In the genomic region with DNA sequence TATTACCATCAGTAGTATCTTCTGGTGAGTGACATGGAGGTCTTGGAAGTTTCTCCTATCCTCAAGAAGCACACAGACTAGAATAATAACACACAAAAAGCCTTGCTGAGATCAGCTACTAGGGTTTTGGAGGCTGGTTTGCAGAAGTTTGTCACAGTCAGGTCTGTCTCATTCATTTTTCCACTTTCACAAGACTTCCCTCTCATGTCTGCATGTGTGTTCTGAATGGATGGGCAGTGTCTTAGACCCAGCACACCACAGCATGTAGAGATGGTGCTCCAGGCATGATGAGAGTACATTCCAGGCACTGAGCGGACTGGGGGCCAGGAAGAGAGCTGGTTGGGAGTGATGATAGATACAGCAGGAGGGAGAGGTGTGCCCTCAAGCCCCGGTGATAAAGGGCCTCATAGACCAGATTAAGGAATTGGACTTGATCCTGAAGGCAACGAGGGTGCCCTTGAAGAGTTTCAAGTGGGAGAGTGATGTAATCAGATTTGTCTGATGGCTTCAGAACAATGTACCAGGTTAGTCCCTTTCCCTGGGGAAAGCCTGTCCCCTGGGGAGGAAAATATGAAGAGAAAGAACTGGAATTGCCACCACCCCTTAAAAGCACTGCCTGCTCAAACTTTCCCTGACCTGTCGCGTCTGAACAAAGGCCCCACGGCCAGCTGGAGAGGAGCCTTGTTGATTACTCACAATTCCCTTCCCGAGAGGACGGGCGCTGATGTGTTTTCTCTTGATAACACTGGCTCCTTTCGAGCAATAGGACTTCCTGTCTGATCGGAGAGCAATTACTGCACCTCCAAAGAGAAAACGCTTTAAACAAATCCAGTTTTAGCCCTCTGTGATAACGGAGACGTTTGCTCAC, we compare ENCODE assay signal across 10 cellular contexts. TPM values are rescaled to one million over a fixed set of nuclear protein-coding genes. Genes with fewer than 3 reads are reported as not detected.
DNase-seq lines count a peak whose midpoint lies in the region; ATAC-seq and TF ChIP-seq lines count a peak whose summit lies in the region.
"Had no signal": no experiment of that assay in that cellular context is flagged by ENCODE, and none has a peak within 500 bp of the region (broad histone marks: within the 10 kb centered on the region; RNA-seq: fewer than 3 reads in every experiment).

No MANE protein-coding gene starts in this region.

- H3K36me3 ChIP-seq in sigmoid colon: no peaks in the 10 kb centered on the region
- no peaks in the 10 kb centered on the region for H3K36me3 ChIP-seq in effector memory CD4-positive, alpha-beta T cell (ENCODE audit: control insufficient read depth, insufficient read depth, low read length)

- H3K9me3 ChIP-seq in sigmoid colon: no peaks in the 10 kb centered on the region
- H3K9me3 ChIP-seq in effector memory CD4-positive, alpha-beta T cell (ENCODE audit: control insufficient read depth, low read length): no peaks in the 10 kb centered on the region

- intact Hi-C loops in cardiac septum (cut with DNase I): loop anchor here (2.0 kb wide), 1 partner anchor 66 kb away; no protein-coding TSS in a partner anchor
- intact Hi-C loops in sigmoid colon (cut with DNase I): no loop called here

- no peak for TF ChIP-seq EP300 in sigmoid colon (IDR thresholded peaks at IDR 0.05)

- TF ChIP-seq CTCF in sigmoid colon (IDR thresholded peaks at IDR 0.05): no peak

- no peak for ATAC-seq in GM18519 (IDR thresholded peaks at IDR 0.05; ENCODE audit: low FRiP score, unreplicated experiment)

- peak overlapping the region in 3 of 4 donors; percentile 26 to 51 (median 37) for H3K27ac ChIP-seq in sigmoid colon
- no peak overlapping the region for H3K27ac ChIP-seq in effector memory CD4-positive, alpha-beta T cell (ENCODE audit: insufficient read depth, low read length, poor library complexity, severe bottlenecking)
- H3K27ac ChIP-seq: epithelial cell of prostate had no signal

- DNase-seq in GM04504 (ENCODE audit: low read depth): peak; percentile 40
- DNase-seq in SKM-1 treated with dmso at 0.1 percent for 144 hours (lab: John Stamatoyannopoulos, UW; ENCODE audit: unreplicated experiment): peak; percentile 34
- DNase-seq in cardiac septum (ENCODE audit: low spot score): peak; percentile 90
- DNase-seq in sigmoid colon: peak; percentile 83
- no peak for DNase-seq in effector memory CD4-positive, alpha-beta T cell
- DNase-seq in kidney glomerular epithelial cell (lab: John Stamatoyannopoulos, UW): no peak
- no peak for DNase-seq in cerebellum (ENCODE audit: low spot score)
- DNase-seq: stimulated activated CD4-positive, alpha-beta T cell treated with anti-CD3 and anti-CD28 coated beads, Interleukin-1b, Interleukin-23, amount 100 ng/mL, for 48 hours had no signal

- H3K27me3 ChIP-seq in sigmoid colon: no peaks in the 10 kb centered on the region
- no peaks in the 10 kb centered on the region for H3K27me3 ChIP-seq in effector memory CD4-positive, alpha-beta T cell (replicated peaks; ENCODE audit: control insufficient read depth, insufficient read depth, low read length, poor library complexity, severe bottlenecking)

- H3K4me1 ChIP-seq in sigmoid colon: peaks cover 0 to 8% (median 0%) of the 10 kb centered on the region in 4 donors
- H3K4me1 ChIP-seq in effector memory CD4-positive, alpha-beta T cell (ENCODE audit: control insufficient read depth, insufficient read depth, low read length, poor library complexity, severe bottlenecking): no peaks in the 10 kb centered on the region

- no peak for TF ChIP-seq POLR2A in sigmoid colon (IDR thresholded peaks at IDR 0.05)

- 19 to 38% methylated on average over 14 of the region's 14 CpGs for WGBS in sigmoid colon, 2 donors

- no peak overlapping the region for H3K4me3 ChIP-seq in sigmoid colon
- no peak overlapping the region for H3K4me3 ChIP-seq in effector memory CD4-positive, alpha-beta T cell (ENCODE audit: insufficient read depth, low read depth, low read length, poor library complexity, severe bottlenecking)

RNA-seq across cellular contexts. Expression of gene LMO2, which starts 45.1 kb away (rescaled TPM):
- 10.9 TPM for total RNA-seq in cardiac septum
- total RNA-seq in sigmoid colon: 10 to 100 TPM in 3 of 4 donors, 1 to 10 TPM in 1; 8.6 to 13.6 (median 12.0) TPM
- polyA plus RNA-seq in sigmoid colon: 10 to 100 TPM in 2 of 3 donors, 1 to 10 TPM in 1; 4.9 to 19.8 (median 12.3) TPM
- total RNA-seq in cerebellum: 16.1 TPM

Comparison
In these comparisons a context has a peak if more than half of its experiments do, and no peak if none do; other contexts are left out.
1. DNase-seq: peak in GM04504 (single experiment), SKM-1 treated with dmso at 0.1 percent for 144 hours (single experiment), cardiac septum (single experiment) and sigmoid colon (single experiment); none in effector memory CD4-positive, alpha-beta T cell (0 of 3), kidney glomerular epithelial cell (single experiment) and cerebellum (single experiment).